24 cellular contexts compared by ENCODE assay signal in the genomic region with DNA sequence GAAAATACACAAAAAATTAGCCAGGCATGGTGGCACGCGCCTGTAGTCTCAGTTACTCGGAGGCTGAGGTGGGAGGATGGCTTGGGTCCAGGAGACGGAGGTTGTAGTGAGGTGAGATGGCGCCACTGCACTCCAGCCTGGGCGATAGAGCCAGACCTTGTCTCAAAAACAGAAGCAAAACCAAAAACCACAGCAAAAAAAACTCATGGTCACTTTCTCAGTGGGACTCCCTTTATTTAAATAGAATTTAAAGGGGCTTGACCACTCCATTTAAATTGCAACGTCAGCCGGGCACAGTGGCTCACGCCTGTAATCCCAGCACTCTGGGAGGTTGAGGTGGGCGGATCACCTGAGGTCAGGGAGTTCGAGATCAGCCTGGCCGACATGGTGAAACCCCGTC.
"Had no signal": no experiment of that assay in that cellular context is flagged by ENCODE, and none has a peak within 500 bp of the region (broad histone marks: within the 10 kb centered on the region; RNA-seq: fewer than 3 reads in every experiment).

No MANE protein-coding gene starts in this region.

- H3K36me3 Mint-ChIP-seq: activated naive CD8-positive, alpha-beta T cell treated with anti-CD3 and anti-CD28 coated beads, Interleukin-2, amount 10 ng/mL, durations not matched to agents 7 days and 5 days had no signal

- H3K27ac ChIP-seq: ascending aorta, body of pancreas, SJSA1 had no signal

- H3K9me3 Mint-ChIP-seq: activated CD8-positive, alpha-beta T cell treated with anti-CD3 and anti-CD28 coated beads for 36 hours; activated T-cell treated with anti-CD3 and anti-CD28 coated beads, Interleukin-2, amount 50 U/mL, for 72 hours; activated T-helper 2 cell treated with anti-CD3 and anti-CD28 coated beads, Interferon-gamma antibody, Interleukin-2, Interleukin-4, amounts not matched to agents 10 μg/mL and 5 μg/mL and 100 μg/mL, durations not matched to agents 14 hours and 24 hours and 36 hours; T-helper 1 cell treated with Interleukin-12 subunit alpha and Interleukin-12 subunit beta and Interleukin-4 antibody, amounts not matched to agents 30 μg/mL and 1 μg/mL, for 36 hours had no signal

- H3K4me3 ChIP-seq: ascending aorta, body of pancreas, SJSA1 had no signal

- FAIRE-seq: bronchial epithelial cell, RCC 7860 had no signal

- H3K27ac Mint-ChIP-seq: activated CD8-positive, alpha-beta T cell treated with anti-CD3 and anti-CD28 coated beads for 36 hours; activated naive CD8-positive, alpha-beta T cell treated with anti-CD3 and anti-CD28 coated beads, Interleukin-2, amount 10 ng/mL, durations not matched to agents 7 days and 5 days; activated T-cell treated with anti-CD3 and anti-CD28 coated beads, Interleukin-2, amount 50 U/mL, for 72 hours; activated T-helper 2 cell treated with anti-CD3 and anti-CD28 coated beads, Interferon-gamma antibody, Interleukin-2, Interleukin-4, amounts not matched to agents 10 μg/mL and 5 μg/mL and 100 μg/mL, durations not matched to agents 14 hours and 24 hours and 36 hours; T-helper 1 cell treated with Interleukin-12 subunit alpha and Interleukin-12 subunit beta and Interleukin-4 antibody, amounts not matched to agents 30 μg/mL and 1 μg/mL, for 36 hours had no signal

- H3K9me3 ChIP-seq: ascending aorta, body of pancreas, SJSA1 had no signal

- DNase-seq: activated CD4-positive, alpha-beta T cell treated with anti-CD3 and anti-CD28 coated beads for 4 hours; activated CD8-positive, alpha-beta memory T cell treated with anti-CD3 and anti-CD28 coated beads, Interleukin-2, amount 50 U/mL, for 4 hours; activated CD8-positive, alpha-beta T cell treated with anti-CD3 and anti-CD28 coated beads for 36 hours; activated gamma-delta T cell treated with Interleukin-2 at 50 U/mL for 16 hours; activated naive CD4-positive, alpha-beta T cell treated with anti-CD3 and anti-CD28 coated beads, Interleukin-2, amount 50 U/mL, for 16 hours; activated naive CD8-positive, alpha-beta T cell treated with anti-CD3 and anti-CD28 coated beads, Interleukin-2, amount 10 ng/mL, durations not matched to agents 7 days and 5 days; activated T-cell treated with anti-CD3 and anti-CD28 coated beads, Interleukin-2, amount 50 U/mL, for 72 hours; body of pancreas; central memory CD4-positive, alpha-beta T cell; MM.1S; NCI-H146; NCI-H187 treated with DMSO at 0.1 percent for 48 hours; NCI-H2081 treated with DMSO at 0.1 percent for 48 hours; NCI-H446; NCI-H524; PC-3; SHP77; SW 1271 had no signal

- H3K4me3 Mint-ChIP-seq: activated CD8-positive, alpha-beta T cell treated with anti-CD3 and anti-CD28 coated beads for 36 hours; activated naive CD8-positive, alpha-beta T cell treated with anti-CD3 and anti-CD28 coated beads, Interleukin-2, amount 10 ng/mL, durations not matched to agents 7 days and 5 days; activated T-cell treated with anti-CD3 and anti-CD28 coated beads, Interleukin-2, amount 50 U/mL, for 72 hours; T-helper 1 cell treated with Interleukin-12 subunit alpha and Interleukin-12 subunit beta and Interleukin-4 antibody, amounts not matched to agents 30 μg/mL and 1 μg/mL, for 36 hours had no signal

- H3K27me3 Mint-ChIP-seq: activated CD8-positive, alpha-beta T cell treated with anti-CD3 and anti-CD28 coated beads for 36 hours had no signal

- H3K27me3 ChIP-seq: ascending aorta, body of pancreas, SJSA1 had no signal

- H3K36me3 ChIP-seq: ascending aorta had no signal
